ENCODE assay signal across 14 cellular contexts in the genomic region with DNA sequence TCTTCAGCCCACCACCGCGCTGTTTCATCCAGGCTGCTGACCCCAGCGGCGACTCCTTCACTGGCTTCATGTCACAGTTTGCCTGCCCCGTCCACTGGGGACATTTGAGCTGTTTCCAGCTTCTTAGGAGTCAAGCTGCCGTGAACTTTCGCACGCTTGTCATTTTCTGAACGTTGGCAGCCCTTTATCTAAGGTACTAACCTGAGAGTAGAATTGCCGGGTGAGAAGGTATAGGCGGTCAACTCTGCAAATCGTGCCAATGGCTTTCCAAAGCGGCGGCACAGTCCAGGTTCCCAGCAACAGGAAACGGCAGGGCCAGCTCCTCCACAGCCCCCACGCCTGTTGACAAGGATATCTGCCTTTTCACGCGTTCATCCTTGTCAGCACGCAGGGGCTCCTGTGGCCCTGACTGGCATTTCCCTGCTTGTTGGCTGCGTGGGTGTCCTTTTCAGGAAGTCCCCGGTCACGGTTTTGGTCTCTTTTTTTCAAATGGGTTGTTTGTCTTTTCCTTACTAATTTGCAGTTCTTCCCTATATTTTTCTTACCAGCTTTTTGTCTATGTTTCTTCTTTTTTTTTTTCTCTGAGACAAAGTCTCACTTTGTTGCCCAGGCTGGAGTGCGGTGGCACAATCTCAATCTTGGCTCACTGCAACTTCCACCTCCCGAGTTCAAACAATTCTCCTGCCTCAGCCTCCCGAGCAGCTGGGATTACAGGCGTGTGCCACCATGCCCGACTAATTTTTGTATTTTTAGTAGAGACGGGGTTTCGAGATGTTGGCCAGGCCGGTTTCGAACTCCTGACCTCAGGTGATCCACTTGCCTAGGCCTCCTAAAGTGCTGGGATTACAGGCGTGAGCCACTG. TPM values are rescaled to one million over a fixed set of nuclear protein-coding genes. Genes with fewer than 3 reads are reported as not detected.
DNase-seq lines count a peak whose midpoint lies in the region; ATAC-seq and TF ChIP-seq lines count a peak whose summit lies in the region.
"Had no signal": no experiment of that assay in that cellular context is flagged by ENCODE, and none has a peak within 500 bp of the region (broad histone marks: within the 10 kb centered on the region; RNA-seq: fewer than 3 reads in every experiment).

No MANE protein-coding gene starts in this region.

- in situ Hi-C loops in KBM-7 (cut with MboI; ENCODE audit: low pct_unique_long_range_greater_than_20kb, low sequenced_read_pairs) (no loop called here), gastrocnemius medialis (cut with MboI; ENCODE audit: low sequenced_read_pairs in 4 of 4) (loop anchor here in 1 of 4 donors (25.0 kb wide), 1 partner anchor 389 kb away; a partner anchor contains a TSS)

- H3K27ac ChIP-seq in CD8-positive, alpha-beta T cell (ENCODE audit: low read depth, low read length), result no peak overlapping the region
- no peak overlapping the region for H3K27ac ChIP-seq in neural progenitor cell
- no peak overlapping the region for H3K27ac ChIP-seq in WERI-Rb-1
- no peak overlapping the region for H3K27ac ChIP-seq in gastrocnemius medialis
- H3K27ac ChIP-seq: epithelial cell of prostate, hepatocyte, Peyer's patch, testis had no signal

- CTCF ChIA-PET in CD8-positive, alpha-beta T cell (lab: Charles Lee), result interaction anchor here (1.0 kb wide), 1 partner anchor 19 kb away, joined by 3 read pairs; no protein-coding TSS in a partner anchor

- H3K4me3 Mint-ChIP-seq in CD8-positive, alpha-beta T cell, result peak overlapping the region; percentile 43
- H3K4me3 Mint-ChIP-seq in endothelial cell (ENCODE audit: unreplicated experiment) (peak overlapping the region; percentile 15), neural progenitor cell (peak overlapping the region; percentile 79)

- H3K4me1 Mint-ChIP-seq in CD8-positive, alpha-beta T cell (ENCODE audit: low read depth), result peaks cover 11% of the 10 kb centered on the region
- H3K4me1 Mint-ChIP-seq in endothelial cell (ENCODE audit: unreplicated experiment) (peaks cover 4% of the 10 kb centered on the region), neural progenitor cell (peaks cover 35% of the 10 kb centered on the region)

- peaks cover 32% of the 10 kb centered on the region for H3K27me3 Mint-ChIP-seq in CD8-positive, alpha-beta T cell (ENCODE audit: low read depth)
- H3K27me3 Mint-ChIP-seq in endothelial cell (ENCODE audit: unreplicated experiment) (peaks cover 11% of the 10 kb centered on the region), neural progenitor cell (ENCODE audit: insufficient read depth, low read depth) (peaks cover 6% of the 10 kb centered on the region)

- no peaks in the 10 kb centered on the region for H3K9me3 Mint-ChIP-seq in CD8-positive, alpha-beta T cell
- no peaks in the 10 kb centered on the region for H3K9me3 Mint-ChIP-seq in endothelial cell (ENCODE audit: unreplicated experiment)
- peaks cover 3% of the 10 kb centered on the region for H3K9me3 Mint-ChIP-seq in neural progenitor cell

- peak overlapping the region; percentile 65 for H2AFZ ChIP-seq in neural progenitor cell (replicated peaks)
- H2AFZ ChIP-seq: hepatocyte had no signal

- peaks cover 10% of the 10 kb centered on the region for H3K4me1 ChIP-seq in CD8-positive, alpha-beta T cell (ENCODE audit: insufficient read depth, low read length)
- H3K4me1 ChIP-seq in neural progenitor cell (peaks cover 11% of the 10 kb centered on the region), gastrocnemius medialis (peaks cover 11 to 17% of the 10 kb centered on the region in 2 donors)
- H3K4me1 ChIP-seq: testis had no signal

- no peak for ATAC-seq in CD8-positive, alpha-beta T cell
- no peak for ATAC-seq in gastrocnemius medialis

- no peak overlapping the region for H3K27ac Mint-ChIP-seq in CD8-positive, alpha-beta T cell
- H3K27ac Mint-ChIP-seq in endothelial cell (ENCODE audit: unreplicated experiment) (no peak overlapping the region), neural progenitor cell (no peak overlapping the region)

- peaks cover 22% of the 10 kb centered on the region for H3F3A ChIP-seq in neural progenitor cell (ENCODE audit: low read depth)

- DNase-seq in CD8-positive, alpha-beta T cell, result no peak
- DNase-seq in KBM-7 (peak; percentile 63), endothelial cell (ENCODE audit: low spot score) (no peak), neural progenitor cell (ENCODE audit: low spot score) (peak; percentile 38), WERI-Rb-1 (no peak), gastrocnemius medialis (no peak)
- no peak for DNase-seq in stimulated activated naive CD4-positive, alpha-beta T cell (lab: John Stamatoyannopoulos, UW)
- DNase-seq: mesenchymal stem cell, NCI-H1105, NCI-H446, testis had no signal

- H3K27me3 ChIP-seq in CD8-positive, alpha-beta T cell (ENCODE audit: insufficient read depth, low read length), result peaks cover 9% of the 10 kb centered on the region
- H3K27me3 ChIP-seq in neural progenitor cell (peaks cover 47% of the 10 kb centered on the region), WERI-Rb-1 (ENCODE audit: insufficient read depth, low read depth, severe bottlenecking) (no peaks in the 10 kb centered on the region), gastrocnemius medialis (peaks cover 38 to 54% (median 41%) of the 10 kb centered on the region in 3 donors)
- H3K27me3 ChIP-seq: testis had no signal

- H3K9me3 ChIP-seq in CD8-positive, alpha-beta T cell (ENCODE audit: low read length), result no peaks in the 10 kb centered on the region
- H3K9me3 ChIP-seq in neural progenitor cell (ENCODE audit: low read depth) (no peaks in the 10 kb centered on the region), WERI-Rb-1 (ENCODE audit: severe bottlenecking) (no peaks in the 10 kb centered on the region), gastrocnemius medialis (no peaks in the 10 kb centered on the region)
- H3K9me3 ChIP-seq: Peyer's patch, testis had no signal

- H3K36me3 Mint-ChIP-seq in CD8-positive, alpha-beta T cell, result no peaks in the 10 kb centered on the region
- no peaks in the 10 kb centered on the region for H3K36me3 Mint-ChIP-seq in endothelial cell (ENCODE audit: low read depth, unreplicated experiment)
- H3K36me3 Mint-ChIP-seq in neural progenitor cell, result no peaks in the 10 kb centered on the region

- intact Hi-C loops in CD8-positive, alpha-beta T cell (cut with DNase I, micrococcal nuclease), result no loop called here
- intact Hi-C loops in gastrocnemius medialis (cut with DNase I; ENCODE audit: low total_unique reads), result no loop called here

- TF ChIP-seq CTCF in CD8-positive, alpha-beta T cell (IDR thresholded peaks at IDR 0.05), result no peak
- TF ChIP-seq CTCF in endothelial cell (IDR thresholded peaks at IDR 0.05; ENCODE audit: unreplicated experiment) (no peak), neural progenitor cell (IDR thresholded peaks at IDR 0.05) (no peak), WERI-Rb-1 (IDR thresholded peaks at IDR 0.05; ENCODE audit: low read depth, low read length) (no peak), gastrocnemius medialis (IDR thresholded peaks at IDR 0.05 in 4 of 5, conservative IDR thresholded peaks at IDR 0.05 in 1 of 5) (no peak)

- POLR2A ChIA-PET in CD8-positive, alpha-beta T cell (lab: Charles Lee), result no interaction called here

- H3K9ac ChIP-seq in neural progenitor cell, result no peak overlapping the region

- no peak overlapping the region for H3K4me3 ChIP-seq in CD8-positive, alpha-beta T cell (ENCODE audit: low read depth, low read length)
- no peak overlapping the region for H3K4me3 ChIP-seq in neural progenitor cell
- no peak overlapping the region for H3K4me3 ChIP-seq in WERI-Rb-1 (ENCODE audit: low read depth, low read length)
- H3K4me3 ChIP-seq in gastrocnemius medialis, result peak overlapping the region in 1 of 4 donors; percentile 57
- H3K4me3 ChIP-seq: hepatocyte, Peyer's patch, testis had no signal

- no peaks in the 10 kb centered on the region for H4K20me1 ChIP-seq in neural progenitor cell (ENCODE audit: low read depth)

- TF ChIP-seq POLR2A in gastrocnemius medialis (IDR thresholded peaks at IDR 0.05), result no peak

- no peaks in the 10 kb centered on the region for H3K79me2 ChIP-seq in neural progenitor cell (ENCODE audit: low read depth)
- H3K79me2 ChIP-seq: hepatocyte had no signal

- no peaks in the 10 kb centered on the region for H3K36me3 ChIP-seq in CD8-positive, alpha-beta T cell (ENCODE audit: insufficient read depth, low read length)
- H3K36me3 ChIP-seq in neural progenitor cell, result no peaks in the 10 kb centered on the region
- H3K36me3 ChIP-seq in WERI-Rb-1, result no peaks in the 10 kb centered on the region
- no peaks in the 10 kb centered on the region for H3K36me3 ChIP-seq in gastrocnemius medialis
- H3K36me3 ChIP-seq: Peyer's patch had no signal

- peak overlapping the region; percentile 94 for H3K4me2 ChIP-seq in neural progenitor cell

RNA-seq across cellular contexts. Expression of a gene that starts 1.3 kb away (rescaled TPM):
- not detected for total RNA-seq in CD8-positive, alpha-beta T cell
- total RNA-seq in endothelial cell (ENCODE audit: unreplicated experiment) (not detected), neural progenitor cell (ENCODE audit: low replicate concordance) (0.46 TPM in 1 of 2 replicates, not detected in the other), gastrocnemius medialis (not detected)
- total RNA-seq: Peyer's patch had no signal

RNA-seq across cellular contexts. Expression of a gene that starts 13.8 kb away (rescaled TPM):
- total RNA-seq in CD8-positive, alpha-beta T cell, result not detected
- total RNA-seq in endothelial cell (ENCODE audit: unreplicated experiment) (0.26 TPM), neural progenitor cell (ENCODE audit: low replicate concordance) (0.19 TPM in 1 of 2 replicates, not detected in the other), gastrocnemius medialis (under 1 TPM in 1 of 4 donors, not detected in 3; 0.40 TPM)
- total RNA-seq: hepatocyte, Peyer's patch had no signal

RNA-seq across cellular contexts. Expression of a gene that starts 39.3 kb away (rescaled TPM):
- total RNA-seq in CD8-positive, alpha-beta T cell, result under 1 TPM; 0.44 to 0.60 TPM
- total RNA-seq in endothelial cell (ENCODE audit: unreplicated experiment) (not detected), neural progenitor cell (ENCODE audit: low replicate concordance) (0.12 TPM in 1 of 2 replicates, not detected in the other), gastrocnemius medialis (1 to 10 TPM; 3.3 to 9.5 (median 5.6) TPM)

RNA-seq across cellular contexts. Expression of a gene that starts 45.3 kb away (rescaled TPM):
- 10 to 100 TPM; 24.6 to 25.0 TPM for total RNA-seq in CD8-positive, alpha-beta T cell
- total RNA-seq in endothelial cell (ENCODE audit: unreplicated experiment), result 22.0 TPM
- total RNA-seq in neural progenitor cell (ENCODE audit: low replicate concordance), result 22.3 and 41.8 TPM in 2 replicates
- total RNA-seq in gastrocnemius medialis, result 10 to 100 TPM; 15.5 to 35.1 (median 22.5) TPM

RNA-seq across cellular contexts. Expression of a gene that starts 45.6 kb away (rescaled TPM):
- 10 to 100 TPM; 11.4 to 14.1 TPM for total RNA-seq in CD8-positive, alpha-beta T cell
- total RNA-seq in endothelial cell (ENCODE audit: unreplicated experiment) (15.7 TPM), neural progenitor cell (ENCODE audit: low replicate concordance) (26.8 and 34.2 TPM in 2 replicates), gastrocnemius medialis (10 to 100 TPM; 25.8 to 72.1 (median 27.7) TPM)

Comparison
In these comparisons a context has a peak if more than half of its experiments do, and no peak if none do; other contexts are left out.
1. DNase-seq: peak in KBM-7 (single experiment) and neural progenitor cell (single experiment); none in CD8-positive, alpha-beta T cell (0 of 7), endothelial cell (single experiment), stimulated activated naive CD4-positive, alpha-beta T cell (0 of 6), WERI-Rb-1 (single experiment) and gastrocnemius medialis (0 of 2).
2. H3K4me3 Mint-ChIP-seq: peak in every context shown above with its lines; median percentile 79 in neural progenitor cell; 43 in CD8-positive, alpha-beta T cell; 15 in endothelial cell.